ENCODE assay signal across 2 cellular contexts in genomic region chr14:37187840-37188577, GRCh38. TPM values are rescaled to one million over a fixed set of nuclear protein-coding genes. Genes with fewer than 3 reads are reported as not detected.
"Had no signal": no experiment of that assay in that cellular context is flagged by ENCODE, and none has a peak within 500 bp of the region (broad histone marks: within the 10 kb centered on the region; RNA-seq: fewer than 3 reads in every experiment).

No MANE protein-coding gene starts in this region.

RNA-seq across cellular contexts. Expression of gene MIPOL1, which starts 9.7 kb away (rescaled TPM):
- polyA plus RNA-seq: naive thymus-derived CD4-positive, alpha-beta T cell had no signal

RNA-seq across cellular contexts. Expression of gene SLC25A21, which starts 15.6 kb away (rescaled TPM):
- total RNA-seq: mononuclear cell; naive thymus-derived CD4-positive, alpha-beta T cell had no signal
- polyA plus RNA-seq: naive thymus-derived CD4-positive, alpha-beta T cell had no signal
